15 cellular contexts compared by ENCODE assay signal in the genomic region with DNA sequence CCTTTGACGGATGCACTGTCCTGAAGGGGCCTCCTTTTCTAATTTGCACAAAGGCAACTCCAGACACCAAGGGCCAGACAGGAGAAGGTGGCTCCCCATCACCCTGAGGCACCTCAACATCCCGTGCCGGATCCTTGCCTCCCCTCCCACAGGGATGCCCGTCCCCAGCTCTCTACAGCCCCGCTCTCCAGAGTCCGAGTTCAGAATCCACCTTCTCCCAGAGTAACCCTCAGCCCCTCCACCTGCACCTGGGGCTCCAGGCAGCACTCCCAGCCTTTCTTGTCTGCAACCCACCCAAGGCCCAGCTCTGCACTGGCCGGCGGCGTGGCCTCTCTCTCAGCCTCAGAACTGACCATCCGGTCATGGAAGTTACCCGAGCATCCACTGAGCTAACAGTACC. TPM values are rescaled to one million over a fixed set of nuclear protein-coding genes. Genes with fewer than 3 reads are reported as not detected.
"Had no signal": no experiment of that assay in that cellular context is flagged by ENCODE, and none has a peak within 500 bp of the region (broad histone marks: within the 10 kb centered on the region; RNA-seq: fewer than 3 reads in every experiment).

No MANE protein-coding gene starts in this region.

- H2AFZ ChIP-seq: hepatocyte had no signal

- H3K4me3 Mint-ChIP-seq: activated B cell treated with CpG ODN at 0.5 μM for 24 hours had no signal

- H3K4me2 ChIP-seq: hepatocyte had no signal

- H3K4me3 ChIP-seq: hepatocyte, thyroid gland had no signal

- FAIRE-seq: TTC549, urothelium cell line had no signal

- H3K9me3 ChIP-seq: neutrophil, thyroid gland had no signal

- H3K27ac ChIP-seq: epithelial cell of prostate, hepatocyte, neutrophil, thyroid gland had no signal

- H3K9me3 Mint-ChIP-seq: activated B cell treated with CpG ODN at 0.5 μM for 24 hours had no signal

- H3K27ac Mint-ChIP-seq: activated B cell treated with CpG ODN at 0.5 μM for 24 hours had no signal

- H3K27me3 ChIP-seq: hepatocyte, neutrophil, thyroid gland had no signal

- DNase-seq: activated B cell treated with CpG ODN at 0.5 μM for 24 hours; activated CD4-positive, alpha-beta T cell treated with anti-CD3 and anti-CD28 coated beads, Interleukin-2, amount 50 U/mL, for 4 hours; activated CD8-positive, alpha-beta memory T cell treated with anti-CD3 and anti-CD28 coated beads, Interleukin-2, amount 50 U/mL, for 48 hours; caudate nucleus; cortex of kidney; effector CD8-positive, alpha-beta T cell; stimulated activated CD4-positive, alpha-beta T cell treated with anti-CD3 and anti-CD28 coated beads, Interleukin-15, amount 100 ng/mL, for 24 hours; stimulated activated CD4-positive, alpha-beta T cell treated with anti-CD3 and anti-CD28 coated beads, Interleukin-4, amount 100 ng/mL, for 24 hours; thyroid gland had no signal

- H3K27me3 Mint-ChIP-seq: activated B cell treated with CpG ODN at 0.5 μM for 24 hours had no signal

RNA-seq across cellular contexts. Expression of a gene that starts 15.8 kb away (rescaled TPM):
- total RNA-seq: hepatocyte, mesenteric fat pad, thyroid gland had no signal
